Comparison of ENCODE assay signal across 32 cellular contexts in genomic region chr20:9401381-9401780, GRCh38.
"Had no signal": no experiment of that assay in that cellular context is flagged by ENCODE, and none has a peak within 500 bp of the region (broad histone marks: within the 10 kb centered on the region; RNA-seq: fewer than 3 reads in every experiment).

No MANE protein-coding gene starts in this region.

- H3K4me1 Mint-ChIP-seq: activated CD4-positive, alpha-beta T cell treated with anti-CD3 and anti-CD28 coated beads for 36 hours; activated naive CD8-positive, alpha-beta T cell treated with anti-CD3 and anti-CD28 coated beads, Interleukin-2, amount 50 U/mL, for 24 hours; brain had no signal

- H3K4me3 Mint-ChIP-seq: activated CD4-positive, alpha-beta memory T cell treated with anti-CD3 and anti-CD28 coated beads for 36 hours; activated CD4-positive, alpha-beta T cell treated with anti-CD3 and anti-CD28 coated beads for 36 hours; activated naive CD4-positive, alpha-beta T cell treated with anti-CD3 and anti-CD28 coated beads for 36 hours; activated naive CD8-positive, alpha-beta T cell; activated naive CD8-positive, alpha-beta T cell treated with anti-CD3 and anti-CD28 coated beads, Interleukin-2, amount 50 U/mL, for 24 hours; activated T-cell treated with anti-CD3 and anti-CD28 coated beads, Interleukin-2, amount 50 U/mL, for 4 hours; activated T-helper 1 cell treated with anti-CD3 and anti-CD28 coated beads, Interleukin-12 subunit alpha, Interleukin-12 subunit beta, Interleukin-2, Interleukin-4 antibody, amounts not matched to agents 30 ng/mL and 10 ng/mL and 1 ng/mL, durations not matched to agents 14 hours and 24 hours and 36 hours; brain; IgD-negative memory B cell; WTC11 had no signal

- H3K36me3 Mint-ChIP-seq: activated CD4-positive, alpha-beta memory T cell treated with anti-CD3 and anti-CD28 coated beads for 36 hours; activated naive CD8-positive, alpha-beta T cell; IgD-negative memory B cell; WTC11 had no signal

- H3K27ac Mint-ChIP-seq: activated CD4-positive, alpha-beta memory T cell treated with anti-CD3 and anti-CD28 coated beads for 36 hours; activated CD4-positive, alpha-beta T cell treated with anti-CD3 and anti-CD28 coated beads for 36 hours; activated naive CD4-positive, alpha-beta T cell treated with anti-CD3 and anti-CD28 coated beads for 36 hours; activated naive CD8-positive, alpha-beta T cell; activated naive CD8-positive, alpha-beta T cell treated with anti-CD3 and anti-CD28 coated beads, Interleukin-2, amount 50 U/mL, for 24 hours; activated T-helper 1 cell treated with anti-CD3 and anti-CD28 coated beads, Interleukin-12 subunit alpha, Interleukin-12 subunit beta, Interleukin-2, Interleukin-4 antibody, amounts not matched to agents 30 ng/mL and 10 ng/mL and 1 ng/mL, durations not matched to agents 14 hours and 24 hours and 36 hours; brain; IgD-negative memory B cell; WTC11 had no signal

- H3K27me3 Mint-ChIP-seq: activated CD4-positive, alpha-beta memory T cell treated with anti-CD3 and anti-CD28 coated beads for 36 hours; activated naive CD8-positive, alpha-beta T cell; activated naive CD8-positive, alpha-beta T cell treated with anti-CD3 and anti-CD28 coated beads, Interleukin-2, amount 50 U/mL, for 24 hours; brain had no signal

- DNase-seq: activated CD4-positive, alpha-beta memory T cell treated with anti-CD3 and anti-CD28 coated beads for 36 hours; activated CD4-positive, alpha-beta T cell treated with anti-CD3 and anti-CD28 coated beads for 36 hours; activated CD4-positive, alpha-beta T cell treated with anti-CD3 and anti-CD28 coated beads, Interleukin-2, amount 50 U/mL, for 1 hour; activated CD8-positive, alpha-beta memory T cell treated with anti-CD3 and anti-CD28 coated beads, Interleukin-2, amount 50 U/mL, for 4 hours; activated gamma-delta T cell treated with Interleukin-2 at 50 U/mL for 16 hours; activated naive CD4-positive, alpha-beta T cell treated with anti-CD3 and anti-CD28 coated beads for 36 hours; activated naive CD8-positive, alpha-beta T cell treated with anti-CD3 and anti-CD28 coated beads, Interleukin-2, amount 50 U/mL, for 24 hours; activated T-cell treated with anti-CD3 and anti-CD28 coated beads for 4 hours; activated T-cell treated with anti-CD3 and anti-CD28 coated beads, Interleukin-2, amount 50 U/mL, for 4 hours; anterior cingulate cortex; Karpas-422; KBM-7; MG63; NCI-H1048; NCI-H1105 treated with DMSO at 0.1 percent for 48 hours; NCI-H1436; NCI-H1694; NCI-H1930; NCI-H2081 treated with DMSO at 0.1 percent for 48 hours; NCI-H226; NCI-H446 treated with DMSO at 0.1 percent for 48 hours; OCI-M1; Right ventricle myocardium superior; SW 1271; T-helper 1 cell; T-helper 2 cell; T-helper 9 cell had no signal

- H3K9me3 Mint-ChIP-seq: activated CD4-positive, alpha-beta memory T cell treated with anti-CD3 and anti-CD28 coated beads for 36 hours; activated naive CD4-positive, alpha-beta T cell treated with anti-CD3 and anti-CD28 coated beads for 36 hours; activated naive CD8-positive, alpha-beta T cell treated with anti-CD3 and anti-CD28 coated beads, Interleukin-2, amount 50 U/mL, for 24 hours; activated T-cell treated with anti-CD3 and anti-CD28 coated beads, Interleukin-2, amount 50 U/mL, for 4 hours; activated T-helper 1 cell treated with anti-CD3 and anti-CD28 coated beads, Interleukin-12 subunit alpha, Interleukin-12 subunit beta, Interleukin-2, Interleukin-4 antibody, amounts not matched to agents 30 ng/mL and 10 ng/mL and 1 ng/mL, durations not matched to agents 14 hours and 24 hours and 36 hours; brain; IgD-negative memory B cell; WTC11 had no signal
